ENCODE assay signal across 26 cellular contexts in genomic region chr17:62741290-62741689, GRCh38.
DNase-seq lines count a peak whose midpoint lies in the region; ATAC-seq and TF ChIP-seq lines count a peak whose summit lies in the region.
"Had no signal": no experiment of that assay in that cellular context is flagged by ENCODE, and none has a peak within 500 bp of the region (broad histone marks: within the 10 kb centered on the region; RNA-seq: fewer than 3 reads in every experiment).

No MANE protein-coding gene starts in this region.

- no peak for TF ChIP-seq POLR2A in lower leg skin (IDR thresholded peaks at IDR 0.05)

- intact Hi-C loops in lower leg skin (cut with DNase I; ENCODE audit: low total_unique reads) = no loop called here

- ATAC-seq in GM18502 (IDR thresholded peaks at IDR 0.05; ENCODE audit: poor library complexity, unreplicated experiment) (peak; percentile 78), GM19452 (IDR thresholded peaks at IDR 0.05; ENCODE audit: unreplicated experiment) (peak; percentile 64), HG02870 (IDR thresholded peaks at IDR 0.05; ENCODE audit: unreplicated experiment) (peak; percentile 67), GM18520 (IDR thresholded peaks at IDR 0.05; ENCODE audit: unreplicated experiment) (no peak)
- peak; percentile 72 for ATAC-seq in activated T-helper 17 cell treated with anti-CD3 and anti-CD28 coated beads, Interleukin-2, amount 50 U/mL, for 72 hours (replicated peaks)
- ATAC-seq: gastrocnemius medialis, left cardiac atrium had no signal

- DNase-seq in lower leg skin (ENCODE audit: low spot score in 2 of 2) (no peak), AML-193 (lab: John Stamatoyannopoulos, UW) (no peak)
- DNase-seq: activated CD4-positive, alpha-beta T cell treated with anti-CD3 and anti-CD28 coated beads for 4 hours; activated naive CD4-positive, alpha-beta T cell; activated T-cell treated with anti-CD3 and anti-CD28 coated beads, Interleukin-2, amount 50 U/mL, for 1 hour; DMS53; gastrocnemius medialis; GOT3; left cardiac atrium; NCI-H1694; NCI-H510A treated with DMSO at 0.1 percent for 48 hours; NK-92 treated with Interleukin-12 subunit alpha and Interleukin-12 subunit beta, amount 100 ng/mL, for 24 hours; PC-9; Right ventricle myocardium superior; stimulated activated CD4-positive, alpha-beta T cell treated with anti-CD3 and anti-CD28 coated beads, Interleukin-2, amount 100 ng/mL, for 24 hours had no signal

- H3K9me3 Mint-ChIP-seq in activated T-helper 17 cell treated with anti-CD3 and anti-CD28 coated beads, Interleukin-2, amount 50 U/mL, for 72 hours = no peaks in the 10 kb centered on the region
- H3K9me3 Mint-ChIP-seq: memory B cell; neural crest cell; T-helper 2 cell treated with Interferon-gamma antibody and Interleukin-4, amounts not matched to agents 5 μg/mL and 100 μg/mL, for 36 hours; type B pancreatic cell had no signal

- H3K27me3 Mint-ChIP-seq in activated T-helper 17 cell treated with anti-CD3 and anti-CD28 coated beads, Interleukin-2, amount 50 U/mL, for 72 hours = peaks cover 9% of the 10 kb centered on the region

- no peaks in the 10 kb centered on the region for H3K36me3 Mint-ChIP-seq in activated T-helper 17 cell treated with anti-CD3 and anti-CD28 coated beads, Interleukin-2, amount 50 U/mL, for 72 hours (ENCODE audit: low read depth)
- H3K36me3 Mint-ChIP-seq: brain, memory B cell, type B pancreatic cell had no signal

- 89 to 93% methylated on average over 4 of the region's 4 CpGs for WGBS in lower leg skin, 2 donors

- peaks cover 16% of the 10 kb centered on the region for H3K4me1 Mint-ChIP-seq in activated T-helper 17 cell treated with anti-CD3 and anti-CD28 coated beads, Interleukin-2, amount 50 U/mL, for 72 hours
- H3K4me1 Mint-ChIP-seq: memory B cell, neural crest cell had no signal

- no peak overlapping the region for H3K4me3 ChIP-seq in lower leg skin (ENCODE audit: low read depth, poor library complexity, severe bottlenecking)
- H3K4me3 ChIP-seq: BLaER1 treated with 17β-estradiol and CSF1 and Interleukin-3, amounts not matched to agents 10 nM and 100 nM; gastrocnemius medialis; PC-9 had no signal

- no peak for TF ChIP-seq CTCF in lower leg skin (IDR thresholded peaks at IDR 0.05)

- peak overlapping the region; percentile 37 for H3K27ac Mint-ChIP-seq in activated T-helper 17 cell treated with anti-CD3 and anti-CD28 coated beads, Interleukin-2, amount 50 U/mL, for 72 hours
- H3K27ac Mint-ChIP-seq: brain; memory B cell; T-helper 2 cell treated with Interferon-gamma antibody and Interleukin-4, amounts not matched to agents 5 μg/mL and 100 μg/mL, for 36 hours; type B pancreatic cell had no signal

- H3K4me3 Mint-ChIP-seq in activated T-helper 17 cell treated with anti-CD3 and anti-CD28 coated beads, Interleukin-2, amount 50 U/mL, for 72 hours = no peak overlapping the region
- H3K4me3 Mint-ChIP-seq: brain; memory B cell; neural crest cell; T-helper 2 cell treated with Interferon-gamma antibody and Interleukin-4, amounts not matched to agents 5 μg/mL and 100 μg/mL, for 36 hours; type B pancreatic cell had no signal
